ENCODE assay signal across 10 cellular contexts in genomic region chr10:124739996-124740373, GRCh38. TPM values are rescaled to one million over a fixed set of nuclear protein-coding genes. Genes with fewer than 3 reads are reported as not detected.
A peak's percentile ranks its signal among the peaks of the same experiment; 100 is the strongest.
DNase-seq lines count a peak whose midpoint lies in the region; ATAC-seq lines count a peak whose summit lies in the region.
"Had no signal": no experiment of that assay in that cellular context is flagged by ENCODE, and none has a peak within 500 bp of the region (broad histone marks: within the 10 kb centered on the region; RNA-seq: fewer than 3 reads in every experiment).

No MANE protein-coding gene starts in this region.

- peak overlapping the region; percentile 34 to 96 (median 85) for H3K27ac Mint-ChIP-seq in naive thymus-derived CD8-positive, alpha-beta T cell

- H3K4me3 ChIP-seq in MG63, result peak overlapping the region; percentile 28
- peak overlapping the region; percentile 81 for H3K4me3 ChIP-seq in effector memory CD4-positive, alpha-beta T cell (ENCODE audit: insufficient read depth, low read depth, low read length, poor library complexity, severe bottlenecking)

- H3K4me1 Mint-ChIP-seq in naive thymus-derived CD8-positive, alpha-beta T cell, result peaks cover 51 to 83% (median 81%) of the 10 kb centered on the region in 4 donors

- H3K36me3 Mint-ChIP-seq in naive thymus-derived CD8-positive, alpha-beta T cell, result no peaks in the 10 kb centered on the region

- peak overlapping the region; percentile 57 to 99 (median 86) for H3K4me3 Mint-ChIP-seq in naive thymus-derived CD8-positive, alpha-beta T cell

- H3K9me3 Mint-ChIP-seq in naive thymus-derived CD8-positive, alpha-beta T cell, result no peaks in the 10 kb centered on the region

- POLR2A ChIA-PET in naive thymus-derived CD8-positive, alpha-beta T cell (lab: Charles Lee), result interaction anchor here (0.5 to 4.7 kb wide), 7 partner anchors 11 to 195 kb away, joined by 3 to 52 read pairs (median 8); no protein-coding TSS in a partner anchor

- no peak for ATAC-seq in naive thymus-derived CD8-positive, alpha-beta T cell
- no peak for ATAC-seq in HG02870 (IDR thresholded peaks at IDR 0.05; ENCODE audit: unreplicated experiment)
- ATAC-seq in HG03354 (IDR thresholded peaks at IDR 0.05; ENCODE audit: poor library complexity, severe bottlenecking, unreplicated experiment), result no peak

- peaks cover 6% of the 10 kb centered on the region for H3K36me3 ChIP-seq in MG63
- H3K36me3 ChIP-seq in effector memory CD4-positive, alpha-beta T cell (ENCODE audit: control insufficient read depth, insufficient read depth, low read length), result no peaks in the 10 kb centered on the region
- H3K36me3 ChIP-seq: WERI-Rb-1 had no signal

- peaks cover 78% of the 10 kb centered on the region for H3K4me1 ChIP-seq in effector memory CD4-positive, alpha-beta T cell (ENCODE audit: control insufficient read depth, insufficient read depth, low read length, poor library complexity, severe bottlenecking)

- no peaks in the 10 kb centered on the region for H3K27me3 Mint-ChIP-seq in naive thymus-derived CD8-positive, alpha-beta T cell

- H3K27ac ChIP-seq in effector memory CD4-positive, alpha-beta T cell (ENCODE audit: insufficient read depth, low read length, poor library complexity, severe bottlenecking), result peak overlapping the region; percentile 80
- H3K27ac ChIP-seq: WERI-Rb-1 had no signal

- no peaks in the 10 kb centered on the region for H3K27me3 ChIP-seq in MG63
- H3K27me3 ChIP-seq in effector memory CD4-positive, alpha-beta T cell (replicated peaks; ENCODE audit: control insufficient read depth, insufficient read depth, low read length, poor library complexity, severe bottlenecking), result no peaks in the 10 kb centered on the region

- DNase-seq in Ammon's horn (ENCODE audit: low spot score), result peak; percentile 7
- DNase-seq in MG63, result no peak
- no peak for DNase-seq in effector memory CD4-positive, alpha-beta T cell
- DNase-seq in naive thymus-derived CD8-positive, alpha-beta T cell, result no peak
- DNase-seq in NOMO-1 treated with DMSO at 0.1 percent for 48 hours (lab: John Stamatoyannopoulos, UW; ENCODE audit: unreplicated experiment), result no peak
- DNase-seq in NCI-H2196 (lab: John Stamatoyannopoulos, UW; ENCODE audit: unreplicated experiment), result no peak
- DNase-seq: NCI-H1092, WERI-Rb-1 had no signal

- no peaks in the 10 kb centered on the region for H3K9me3 ChIP-seq in MG63
- H3K9me3 ChIP-seq in effector memory CD4-positive, alpha-beta T cell (ENCODE audit: control insufficient read depth, low read length), result no peaks in the 10 kb centered on the region

RNA-seq across cellular contexts. Expression of gene FAM53B, which starts 4.2 kb away (rescaled TPM):
- total RNA-seq in MG63 (2014; rRNA removed; shearing (Covaris generic); ENCODE audit: low replicate concordance), result 14.4 and 15.8 TPM in 2 replicates
- total RNA-seq in naive thymus-derived CD8-positive, alpha-beta T cell, result 10 to 100 TPM; 22.2 to 23.2 TPM
- 10 to 100 TPM in 2 of 3 donors, 1 to 10 TPM in 1; 2.4 to 15.1 (median 11.9) TPM for polyA plus RNA-seq in naive thymus-derived CD8-positive, alpha-beta T cell

RNA-seq across cellular contexts. Expression of gene EEF1AKMT2, which starts 51.7 kb away (rescaled TPM):
- 23.1 and 43.0 TPM in 2 replicates for total RNA-seq in MG63 (2014; rRNA removed; shearing (Covaris generic); ENCODE audit: low replicate concordance)
- total RNA-seq in naive thymus-derived CD8-positive, alpha-beta T cell, result 10 to 100 TPM; 18.4 to 22.4 TPM
- polyA plus RNA-seq in naive thymus-derived CD8-positive, alpha-beta T cell, result 10 to 100 TPM; 21.1 to 29.9 (median 22.6) TPM
